8 cellular contexts compared by ENCODE assay signal in the genomic region with DNA sequence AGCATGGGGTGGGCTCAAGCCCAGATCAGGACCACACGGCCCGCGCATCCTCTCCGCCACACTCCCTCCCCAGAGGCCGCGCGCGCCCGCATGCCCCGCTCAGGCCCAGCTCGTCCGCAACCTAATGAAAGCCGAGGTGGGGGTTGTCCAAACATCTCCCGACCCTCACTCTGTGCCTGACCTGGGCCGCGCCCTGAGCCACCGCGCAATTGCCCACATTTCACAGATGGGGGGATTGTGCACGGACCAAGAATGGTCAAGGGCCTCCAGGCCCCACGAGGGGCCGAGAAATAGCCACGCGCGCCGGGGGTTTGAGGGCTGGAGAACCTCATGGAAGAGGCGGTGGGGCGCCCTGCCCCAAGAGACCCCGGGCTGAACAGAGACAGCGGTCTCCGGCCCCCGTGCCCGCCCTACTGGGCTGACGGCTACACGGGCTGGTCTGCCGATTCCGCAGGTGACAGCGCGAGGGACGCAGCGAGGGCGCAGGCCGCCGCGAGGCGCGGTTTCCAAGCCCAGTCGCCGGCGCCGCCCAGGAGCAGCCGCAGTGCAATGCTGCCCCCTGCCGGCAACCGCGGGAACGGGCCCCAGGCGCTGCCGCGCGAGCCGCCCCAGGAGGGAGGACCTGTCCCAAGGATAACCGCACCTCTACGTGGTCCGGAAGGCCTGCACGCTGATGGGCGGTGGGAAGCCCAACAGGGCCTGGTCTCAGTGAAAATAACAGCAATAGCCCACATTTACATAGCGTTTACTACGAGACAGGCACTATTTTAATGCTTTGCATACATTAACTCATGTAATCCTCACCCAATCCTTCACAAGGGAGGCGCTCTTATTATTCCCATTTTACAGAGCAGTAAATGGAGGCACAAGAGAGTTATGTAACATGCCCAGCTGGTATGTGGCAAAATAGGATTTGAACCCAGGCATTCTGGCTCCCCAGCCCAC. TPM values are rescaled to one million over a fixed set of nuclear protein-coding genes. Genes with fewer than 3 reads are reported as not detected.
DNase-seq lines count a peak whose midpoint lies in the region; ATAC-seq and FAIRE-seq lines count a peak whose summit lies in the region.

No MANE protein-coding gene starts in this region.

- DNase-seq in AG08396 (ENCODE audit: low spot score) (peak; percentile 93), GM18507 (ENCODE audit: extremely low spot score, insufficient read length, low read depth) (peak; percentile 80), NCI-H345 (lab: John Stamatoyannopoulos, UW) (peak; percentile 62), dermis microvascular lymphatic vessel endothelial cell (ENCODE audit: low read depth in 2 of 2) (peak; percentile 17 to 63), medulla oblongata (ENCODE audit: extremely low spot score) (peak; percentile 61)
- peak; percentile 70 to 75 for DNase-seq in activated CD4-positive, alpha-beta T cell treated with anti-CD3 and anti-CD28 coated beads, Interleukin-2, amount 50 U/mL, for 4 hours
- peak; percentile 71 to 73 for DNase-seq in stimulated activated CD8-positive, alpha-beta memory T cell treated with anti-CD3 and anti-CD28 coated beads, Interleukin-15, amount 100 ng/mL, for 48 hours (ENCODE audit: low read depth in 2 of 2)

- ATAC-seq in HG02938 (IDR thresholded peaks at IDR 0.05; ENCODE audit: unreplicated experiment): peak; percentile 90

- peak; percentile 83 for FAIRE-seq in GM18507 (lab: Jason Lieb, UNC)

RNA-seq across cellular contexts. Expression of gene GRID1, which starts 10.5 kb away (rescaled TPM):
- under 0.01 TPM in 1 of 2 replicates, not detected in the other for total RNA-seq in dermis microvascular lymphatic vessel endothelial cell

Comparison
In these comparisons a context has a peak if more than half of its experiments do, and no peak if none do; other contexts are left out.
1. Peak in every context shown above with its lines: DNase-seq and ATAC-seq.
2. DNase-seq: peak in every context shown above with its lines; median percentile 93 in AG08396; 80 in GM18507; 72 in activated CD4-positive, alpha-beta T cell treated with anti-CD3 and anti-CD28 coated beads, Interleukin-2, amount 50 U/mL, for 4 hours; 72 in stimulated activated CD8-positive, alpha-beta memory T cell treated with anti-CD3 and anti-CD28 coated beads, Interleukin-15, amount 100 ng/mL, for 48 hours; 62 in NCI-H345; 61 in medulla oblongata; 40 in dermis microvascular lymphatic vessel endothelial cell.